Comparison of ENCODE assay signal across 8 cellular contexts in genomic region chr9:129080608-129081387, GRCh38. TPM values are rescaled to one million over a fixed set of nuclear protein-coding genes. Genes with fewer than 3 reads are reported as not detected.
A peak's percentile ranks its signal among the peaks of the same experiment; 100 is the strongest.
DNase-seq lines count a peak whose midpoint lies in the region; ATAC-seq and TF ChIP-seq lines count a peak whose summit lies in the region.

DOLPP1 (plus strand) TSS chr9:129081111; CDS start chr9:129081132, 21 bp downstream.

- peaks cover 9% of the 10 kb centered on the region for H3K36me3 ChIP-seq in CD8-positive, alpha-beta memory T cell (ENCODE audit: insufficient read depth, low read length)
- peaks cover 0 to 13% of the 10 kb centered on the region in 2 donors for H3K36me3 ChIP-seq in lung (ENCODE audit: control insufficient read depth in 2 of 2, insufficient read depth in 2 of 2, low read length in 2 of 2)

- no peaks in the 10 kb centered on the region for H3K27me3 ChIP-seq in CD8-positive, alpha-beta memory T cell (ENCODE audit: insufficient read depth, low read length, poor library complexity, severe bottlenecking)
- H3K27me3 ChIP-seq in lung (ENCODE audit: control insufficient read depth, insufficient read depth): no peaks in the 10 kb centered on the region

- peak; percentile 97 to 99 (median 99) for DNase-seq in CD8-positive, alpha-beta memory T cell
- DNase-seq in HS-5 (ENCODE audit: low read depth) (peak; percentile 95), lung (ENCODE audit: low spot score) (peak; percentile 99)
- DNase-seq in NK-92 treated with Interleukin-12 subunit alpha and Interleukin-12 subunit beta, amount 100 ng/mL, for 24 hours (lab: John Stamatoyannopoulos, UW): peak; percentile 97
- peak; percentile 99 for DNase-seq in activated CD8-positive, alpha-beta memory T cell treated with anti-CD3 and anti-CD28 coated beads for 24 hours
- DNase-seq in effector CD8-positive, alpha-beta T cell (lab: John Stamatoyannopoulos, UW): peak; percentile 96
- DNase-seq in stimulated activated CD4-positive, alpha-beta T cell treated with anti-CD3 and anti-CD28 coated beads, TNF-alpha, amount 100 ng/mL, for 4 hours (ENCODE audit: low read depth in 3 of 3): peak; percentile 97 to 98 (median 97)

- peak within 1 kb of the TSS; percentile 88 to 96 (median 92) for H3K4me3 Mint-ChIP-seq in CD8-positive, alpha-beta memory T cell

- H3K4me3 ChIP-seq in CD8-positive, alpha-beta memory T cell (ENCODE audit: low read length): peak within 1 kb of the TSS; percentile 91
- peak within 1 kb of the TSS; percentile 63 for H3K4me3 ChIP-seq in lung

- peak; percentile 95 for ATAC-seq in GM19468 (IDR thresholded peaks at IDR 0.05; ENCODE audit: extremely low read depth, unreplicated experiment)
- ATAC-seq in lung (ENCODE audit: insufficient read depth, low FRiP score): peak; percentile 99

- peaks cover 0 to 21% (median 3%) of the 10 kb centered on the region in 3 donors for H3K36me3 Mint-ChIP-seq in CD8-positive, alpha-beta memory T cell

- no peak for TF ChIP-seq CTCF in lung (IDR thresholded peaks at IDR 0.05; ENCODE audit: control extremely low read depth, extremely low read depth)

- peaks cover 17 to 31% (median 23%) of the 10 kb centered on the region in 3 donors for H3K4me1 Mint-ChIP-seq in CD8-positive, alpha-beta memory T cell

- peaks cover 0 to 3% of the 10 kb centered on the region in 2 donors for H3K27me3 Mint-ChIP-seq in CD8-positive, alpha-beta memory T cell

- CTCF ChIA-PET in CD8-positive, alpha-beta memory T cell (lab: Charles Lee): interaction anchor here (1.1 to 1.8 kb wide), 5 partner anchors 10 to 51 kb away, joined by 3 to 4 read pairs (median 3); no protein-coding TSS in a partner anchor

- H3K9me3 Mint-ChIP-seq in CD8-positive, alpha-beta memory T cell: peaks cover 0 to 3% (median 0%) of the 10 kb centered on the region in 5 donors

- H3K9me3 ChIP-seq in CD8-positive, alpha-beta memory T cell (ENCODE audit: low read length): no peaks in the 10 kb centered on the region
- no peaks in the 10 kb centered on the region for H3K9me3 ChIP-seq in lung (ENCODE audit: control insufficient read depth in 2 of 2, insufficient read depth in 1 of 2, low read length in 1 of 2)

- POLR2A ChIA-PET in CD8-positive, alpha-beta memory T cell (lab: Charles Lee): interaction anchor here (0.6 to 1.8 kb wide), 9 partner anchors 10 to 357 kb away, joined by 3 to 8 read pairs (median 4); partner anchors contain the start of genes ENDOG, MIGA2, PTPA and SH3GLB2

- H3K27ac Mint-ChIP-seq in CD8-positive, alpha-beta memory T cell: peak within 1 kb of the TSS; percentile 74 to 96 (median 85)

- WGBS in lung, 2 donors: 1% methylated on average over 60 to 70 of the region's 70 CpGs

- peak within 1 kb of the TSS; percentile 81 for H3K27ac ChIP-seq in CD8-positive, alpha-beta memory T cell (ENCODE audit: low read depth, low read length)
- peak within 1 kb of the TSS; percentile 55 to 67 for H3K27ac ChIP-seq in lung (ENCODE audit: low read depth in 1 of 2, low read length in 1 of 2)

- H3K4me1 ChIP-seq in CD8-positive, alpha-beta memory T cell (ENCODE audit: insufficient read depth, low read length): peaks cover 23% of the 10 kb centered on the region
- no peaks in the 10 kb centered on the region for H3K4me1 ChIP-seq in lung (ENCODE audit: control insufficient read depth in 2 of 2, insufficient read depth in 2 of 2, low read length in 2 of 2)

RNA-seq across cellular contexts. Expression of gene DOLPP1, which starts in this region (rescaled TPM):
- total RNA-seq in CD8-positive, alpha-beta memory T cell: 10 to 100 TPM; 27.8 to 30.2 TPM
- 15.3 TPM for polyA plus RNA-seq in CD8-positive, alpha-beta memory T cell
- 10 to 100 TPM in 1 of 2 donors, 1 to 10 TPM in 1; 7.0 to 17.6 TPM for total RNA-seq in lung
- polyA plus RNA-seq in lung: 10 to 100 TPM in 1 of 2 donors, 1 to 10 TPM in 1; 7.8 to 12.2 TPM

Comparison
In these comparisons a context has a peak if more than half of its experiments do, and no peak if none do; other contexts are left out.
1. Peak in every context shown above with its lines: DNase-seq, ATAC-seq, H3K4me3 ChIP-seq and H3K27ac ChIP-seq.